ENCODE assay signal across 1 cellular context in genomic region chr3:143181977-143182376, GRCh38.
TF ChIP-seq lines count a peak whose summit lies in the region.
"Not testable (repeated sequence)": the region's sequence is repeated elsewhere in the genome, so short reads cannot be mapped to it uniquely, and the experiment has no call there.

No MANE protein-coding gene starts in this region.

TF ChIP-seq in K562, 482 proteins besides CTCF, POLR2A, EP300 and RAD21 (continued from another document and continues in another):
- TF ChIP-seq ZNF318 (IDR thresholded peaks at IDR 0.05; ENCODE audit: borderline replicate concordance in 1 of 2, low read depth in 1 of 2), result 0 out of 4 replicates have a peak, but pooled peaks of 1 of the 2 experiments have one; percentile 38
- 0 out of 2 replicates have a peak, but pooled peaks have one; percentile 6 for TF ChIP-seq EP400 (IDR thresholded peaks at IDR 0.05)
- TF ChIP-seq CTBP1 (IDR thresholded peaks at IDR 0.05; ENCODE audit: borderline replicate concordance), result peak; percentile 59; the same call in 1 of the 2 replicates
- TF ChIP-seq DPF2 (IDR thresholded peaks at IDR 0.05), result peak; percentile 92
- TF ChIP-seq NFIC (IDR thresholded peaks at IDR 0.05), result peak; percentile 49
- TF ChIP-seq SMAD4 (CRISPR knock-in tag; conservative IDR thresholded peaks at IDR 0.05), result 0 out of 2 replicates have a peak, but pooled peaks have one; percentile 31
- TF ChIP-seq RCOR1 (IDR thresholded peaks at IDR 0.05; ENCODE audit: borderline replicate concordance in 1 of 2, low read depth in 2 of 2, low read length in 2 of 2), result peak in 1 of 2 experiments; percentile 77; a peak in 1 of 4 replicates
- TF ChIP-seq MTA1 (IDR thresholded peaks at IDR 0.05; ENCODE audit: borderline replicate concordance), result peak; percentile 88; the same call in 1 of the 2 replicates
- TF ChIP-seq ZNF197 (CRISPR knock-in tag; IDR thresholded peaks at IDR 0.05; ENCODE audit: low read depth), result peak; percentile 78; the same call in 1 of the 2 replicates
- TF ChIP-seq SMARCE1 (IDR thresholded peaks at IDR 0.05), result peak; percentile 97
- TF ChIP-seq CXXC5 (CRISPR knock-in tag; IDR thresholded peaks at IDR 0.05), result 0 out of 2 replicates have a peak, but pooled peaks have one; percentile 15
- TF ChIP-seq ZBTB40 (IDR thresholded peaks at IDR 0.05), result peak; percentile 60; the same call in 1 of the 2 replicates
- TF ChIP-seq ZBTB40 (CRISPR knock-in tag; IDR thresholded peaks at IDR 0.05); NR2C1 (IDR thresholded peaks at IDR 0.05); FOXM1 (CRISPR knock-in tag; IDR thresholded peaks at IDR 0.05; ENCODE audit: low read depth): not testable (repeated sequence)
- peak; percentile 76 for TF ChIP-seq NCOR1 (IDR thresholded peaks at IDR 0.05)
- peak; percentile 86 for TF ChIP-seq ZBTB9 (CRISPR knock-in tag; IDR thresholded peaks at IDR 0.05)
- TF ChIP-seq PHB2 (IDR thresholded peaks at IDR 0.05; ENCODE audit: low read depth), result 0 out of 2 replicates have a peak, but pooled peaks have one; percentile 28
- 0 out of 4 replicates have a peak, but pooled peaks of 1 of the 2 experiments have one; percentile 34 for TF ChIP-seq HDAC1 (IDR thresholded peaks at IDR 0.05)
- TF ChIP-seq STAT5A (IDR thresholded peaks at IDR 0.05; ENCODE audit: borderline replicate concordance, low read length), result 0 out of 2 replicates have a peak, but pooled peaks have one; percentile 9
- peak; percentile 48 for TF ChIP-seq ATF7 (IDR thresholded peaks at IDR 0.05)
- TF ChIP-seq TAL1 (IDR thresholded peaks at IDR 0.05), result peak; percentile 91
- TF ChIP-seq CBFA2T3 (IDR thresholded peaks at IDR 0.05), result peak; percentile 89
- TF ChIP-seq FOXA3 (CRISPR knock-in tag; conservative IDR thresholded peaks at IDR 0.05 in 1 of 2, IDR thresholded peaks at IDR 0.05 in 1 of 2), result peak in 1 of 2 experiments; percentile 54; a peak in 1 of 4 replicates
- TF ChIP-seq MECOM (CRISPR knock-in tag; IDR thresholded peaks at IDR 0.05), result 0 out of 2 replicates have a peak, but pooled peaks have one; percentile 23
- TF ChIP-seq TEAD1 (CRISPR knock-in tag; IDR thresholded peaks at IDR 0.05), result peak in 1 of 2 experiments; percentile 26; a peak in 1 of 4 replicates
- peak; percentile 95 for TF ChIP-seq SPI1 (IDR thresholded peaks at IDR 0.05; ENCODE audit: borderline replicate concordance, low read depth, low read length)
- 0 out of 4 replicates have a peak, but pooled peaks have one; percentile 30 to 32 for TF ChIP-seq KDM1A (IDR thresholded peaks at IDR 0.05)
- 0 out of 2 replicates have a peak, but pooled peaks have one; percentile 15 for TF ChIP-seq NR2C1 (tag; IDR thresholded peaks at IDR 0.05)
- peak; percentile 76 for TF ChIP-seq CBFA2T2 (conservative IDR thresholded peaks at IDR 0.05)
- TF ChIP-seq MTA2 (IDR thresholded peaks at IDR 0.05; ENCODE audit: low read depth), result peak; percentile 85
- 0 out of 2 replicates have a peak, but pooled peaks have one; percentile 51 for TF ChIP-seq ELF4 (CRISPR knock-in tag; IDR thresholded peaks at IDR 0.05)
- 0 out of 2 replicates have a peak, but pooled peaks have one; percentile 24 for TF ChIP-seq ZBTB17 (CRISPR knock-in tag; IDR thresholded peaks at IDR 0.05)
- peak; percentile 49; the same call in 1 of the 2 replicates for TF ChIP-seq MBD2 (IDR thresholded peaks at IDR 0.05; ENCODE audit: borderline replicate concordance, low read depth)
- TF ChIP-seq ARID1B (IDR thresholded peaks at IDR 0.05), result peak; percentile 96
- TF ChIP-seq FOSL1 (tag; conservative IDR thresholded peaks at IDR 0.05), result peak; percentile 77
- TF ChIP-seq ZNF766 (CRISPR knock-in tag; conservative IDR thresholded peaks at IDR 0.05), result 0 out of 2 replicates have a peak, but pooled peaks have one; percentile 42
- peak; percentile 84 for TF ChIP-seq FOXM1 (IDR thresholded peaks at IDR 0.05; ENCODE audit: low read depth)
- peak; percentile 92 for TF ChIP-seq SMARCC2 (IDR thresholded peaks at IDR 0.05; ENCODE audit: low read depth)
- peak; percentile 63; the same call in 1 of the 2 replicates for TF ChIP-seq GATAD2B (IDR thresholded peaks at IDR 0.05; ENCODE audit: borderline replicate concordance)
- TF ChIP-seq ARID3A (IDR thresholded peaks at IDR 0.05; ENCODE audit: borderline replicate concordance, low read depth, low read length), result peak; percentile 74; the same call in 1 of the 2 replicates
- peak; percentile 52 for TF ChIP-seq MEIS2 (IDR thresholded peaks at IDR 0.05; ENCODE audit: partially characterized antibody)
- peak; percentile 77 to 84; a peak in 3 of 4 replicates for TF ChIP-seq TRIM24 (IDR thresholded peaks at IDR 0.05)
- peak; percentile 62 for TF ChIP-seq ADNP (tag; IDR thresholded peaks at IDR 0.05)
- 0 out of 2 replicates have a peak, but pooled peaks have one; percentile 25 for TF ChIP-seq POLR2AphosphoS5 (IDR thresholded peaks at IDR 0.05; ENCODE audit: control insufficient read depth, insufficient read depth, low read depth, low read length)
- peak; percentile 85 for TF ChIP-seq KLF16 (IDR thresholded peaks at IDR 0.05)
- TF ChIP-seq HDAC2 (IDR thresholded peaks at IDR 0.05), result peak; percentile 55; the same call in 1 of the 2 replicates
- TF ChIP-seq CC2D1A (IDR thresholded peaks at IDR 0.05), result peak; percentile 21; the same call in 1 of the 2 replicates
- TF ChIP-seq SOX6 (IDR thresholded peaks at IDR 0.05), result peak; percentile 83
